Comparison of ENCODE assay signal across 9 cellular contexts in the genomic region with DNA sequence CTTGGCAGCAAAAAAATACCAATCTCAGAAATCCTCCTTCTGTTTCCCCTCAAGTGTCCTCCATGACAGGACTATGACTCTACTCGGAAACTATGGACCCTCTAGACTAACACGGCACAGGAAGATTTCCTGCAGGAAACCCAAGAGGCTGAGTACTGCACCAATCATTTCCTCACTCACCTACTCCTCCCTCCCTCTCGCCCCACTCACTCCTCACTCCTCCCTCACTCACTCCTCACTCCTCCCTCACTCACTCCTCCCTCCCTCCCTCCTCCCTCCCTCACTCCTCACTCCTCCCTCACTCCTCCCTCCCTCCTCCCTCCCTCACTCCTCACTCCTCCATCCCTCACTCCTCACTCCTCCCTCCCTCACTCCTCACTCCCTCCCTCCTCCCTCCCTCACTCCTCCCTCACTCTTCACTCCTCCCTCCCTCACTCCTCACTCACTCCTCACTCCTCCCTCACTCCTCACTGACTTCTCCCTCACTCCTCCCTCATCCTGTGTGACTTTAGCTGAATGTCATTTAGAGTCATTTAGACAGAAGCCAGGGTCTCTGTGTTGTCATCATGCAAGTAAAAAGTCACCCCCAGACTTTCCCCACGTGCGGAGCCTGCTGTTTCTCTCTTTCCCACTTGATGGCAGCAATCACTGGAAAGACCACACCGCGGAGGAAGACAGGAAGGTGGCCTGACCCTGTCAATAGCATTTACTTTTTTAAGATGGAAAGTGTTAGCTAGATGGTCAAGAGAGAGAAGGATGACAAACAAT.
DNase-seq lines count a peak whose midpoint lies in the region; ATAC-seq and TF ChIP-seq lines count a peak whose summit lies in the region.
"Had no signal": no experiment of that assay in that cellular context is flagged by ENCODE, and none has a peak within 500 bp of the region (broad histone marks: within the 10 kb centered on the region; RNA-seq: fewer than 3 reads in every experiment).

No MANE protein-coding gene starts in this region.

- H3K9me3 ChIP-seq in SK-N-SH, result no peaks in the 10 kb centered on the region
- no peaks in the 10 kb centered on the region for H3K9me3 ChIP-seq in PC-3 (ENCODE audit: low read length)
- no peaks in the 10 kb centered on the region for H3K9me3 ChIP-seq in CD8-positive, alpha-beta T cell (ENCODE audit: low read length)

- POLR2A ChIA-PET in SK-N-SH (lab: Yijun Ruan, JAX), result no interaction called here
- POLR2A ChIA-PET in PC-3 (lab: Charles Lee; ENCODE audit: unreplicated experiment), result no interaction called here
- POLR2A ChIA-PET in CD8-positive, alpha-beta T cell (lab: Charles Lee), result no interaction called here

- DNase-seq in SK-N-SH (peak; percentile 65), PC-3 (peak; percentile 43), glutamatergic neuron (peak; percentile 59), smooth muscle cell of the brain vasculature (ENCODE audit: low read depth, low spot score) (peak; percentile 31), NCI-H446 (lab: John Stamatoyannopoulos, UW) (no peak)
- no peak for DNase-seq in CD8-positive, alpha-beta T cell
- DNase-seq: naive B cell had no signal

- H3K27me3 Mint-ChIP-seq in glutamatergic neuron (ENCODE audit: unreplicated experiment), result no peaks in the 10 kb centered on the region
- H3K27me3 Mint-ChIP-seq in CD8-positive, alpha-beta T cell (ENCODE audit: low read depth), result peaks cover 20% of the 10 kb centered on the region

- H3K4me3 ChIP-seq in SK-N-SH (ENCODE audit: low read depth in 2 of 2, low read length in 1 of 2), result no peak overlapping the region
- no peak overlapping the region for H3K4me3 ChIP-seq in PC-3 (ENCODE audit: low read length)
- no peak overlapping the region for H3K4me3 ChIP-seq in CD8-positive, alpha-beta T cell (ENCODE audit: low read depth, low read length)

- H4K20me1 ChIP-seq in SK-N-SH (ENCODE audit: insufficient read depth), result no peaks in the 10 kb centered on the region
- H4K20me1 ChIP-seq in PC-3 (ENCODE audit: low read length), result no peaks in the 10 kb centered on the region

- H2AFZ ChIP-seq in SK-N-SH (ENCODE audit: low read depth) (no peak overlapping the region), PC-3 (ENCODE audit: low read length) (no peak overlapping the region)

- ATAC-seq in SK-N-SH treated with all-trans-retinoic acid at 6 μM for 48 hours, result no peak
- no peak for ATAC-seq in PC-3
- ATAC-seq in CD8-positive, alpha-beta T cell, result no peak
- ATAC-seq in HG03196 (IDR thresholded peaks at IDR 0.05; ENCODE audit: unreplicated experiment), result no peak

- no peak overlapping the region for H3K4me3 Mint-ChIP-seq in glutamatergic neuron (ENCODE audit: unreplicated experiment)
- H3K4me3 Mint-ChIP-seq in CD8-positive, alpha-beta T cell, result no peak overlapping the region
- H3K4me3 Mint-ChIP-seq: naive B cell had no signal

- no peaks in the 10 kb centered on the region for H3K36me3 ChIP-seq in SK-N-SH (replicated peaks in 1 of 2; ENCODE audit: control insufficient read depth in 1 of 2, insufficient read depth in 2 of 2, low read length in 1 of 2)
- H3K36me3 ChIP-seq in PC-3 (ENCODE audit: low read depth, low read length), result no peaks in the 10 kb centered on the region
- H3K36me3 ChIP-seq in CD8-positive, alpha-beta T cell (ENCODE audit: insufficient read depth, low read length), result no peaks in the 10 kb centered on the region

- H3K27me3 ChIP-seq in SK-N-SH (ENCODE audit: insufficient read depth) (no peaks in the 10 kb centered on the region), PC-3 (ENCODE audit: low read length) (peaks cover 15% of the 10 kb centered on the region; the same call in 1 of the 2 replicates)
- no peaks in the 10 kb centered on the region for H3K27me3 ChIP-seq in CD8-positive, alpha-beta T cell (ENCODE audit: insufficient read depth, low read length)

- H3K27ac ChIP-seq in SK-N-SH (ENCODE audit: low read depth in 2 of 2, low read length in 1 of 2) (no peak overlapping the region), PC-3 (ENCODE audit: low read length) (no peak overlapping the region)
- no peak overlapping the region for H3K27ac ChIP-seq in CD8-positive, alpha-beta T cell (ENCODE audit: low read depth, low read length)

- no peaks in the 10 kb centered on the region for H3K4me1 Mint-ChIP-seq in glutamatergic neuron (ENCODE audit: low read depth, unreplicated experiment)
- H3K4me1 Mint-ChIP-seq in CD8-positive, alpha-beta T cell (ENCODE audit: low read depth), result peaks cover 8% of the 10 kb centered on the region

- 32% methylated on average over 7 of the region's 7 CpGs for WGBS in SK-N-SH (ENCODE audit: low lambda C conversion rate)

- H3F3A ChIP-seq in SK-N-SH (replicated peaks; ENCODE audit: insufficient read depth) (no peaks in the 10 kb centered on the region), PC-3 (ENCODE audit: low read length, unreplicated experiment) (no peaks in the 10 kb centered on the region)

- H3K4me2 ChIP-seq in SK-N-SH (no peak overlapping the region), PC-3 (ENCODE audit: low read length) (no peak overlapping the region)

- H3K9me3 Mint-ChIP-seq in glutamatergic neuron (ENCODE audit: unreplicated experiment), result peaks cover 7% of the 10 kb centered on the region
- peaks cover 9% of the 10 kb centered on the region for H3K9me3 Mint-ChIP-seq in CD8-positive, alpha-beta T cell

- CTCF ChIA-PET in SK-N-SH (lab: Yijun Ruan, JAX), result interaction anchor here (0.5 to 9.0 kb wide), 34 partner anchors 8 to 450 kb away, joined by 3 to 264 read pairs (median 4); no protein-coding TSS in a partner anchor
- CTCF ChIA-PET in PC-3 (lab: Charles Lee), result no interaction called here
- CTCF ChIA-PET in CD8-positive, alpha-beta T cell (lab: Charles Lee), result interaction anchor here (0.6 to 1.5 kb wide), 2 partner anchors 11 to 209 kb away, joined by 3 read pairs; no protein-coding TSS in a partner anchor

- H3K27ac Mint-ChIP-seq in glutamatergic neuron (ENCODE audit: unreplicated experiment), result no peak overlapping the region
- no peak overlapping the region for H3K27ac Mint-ChIP-seq in CD8-positive, alpha-beta T cell

- no TSS peak for BruUV-seq in PC-3 (replicated peaks; lab: Mats Ljungman, UMichigan)

- no peaks in the 10 kb centered on the region for H3K79me2 ChIP-seq in SK-N-SH (ENCODE audit: insufficient read depth)
- no peaks in the 10 kb centered on the region for H3K79me2 ChIP-seq in PC-3 (ENCODE audit: low read length)

- H3K4me1 ChIP-seq in SK-N-SH (ENCODE audit: control insufficient read depth in 1 of 2, insufficient read depth in 2 of 2, low read depth in 1 of 2, low read length in 1 of 2), result no peaks in the 10 kb centered on the region
- no peaks in the 10 kb centered on the region for H3K4me1 ChIP-seq in PC-3 (ENCODE audit: insufficient read depth, low read length)
- H3K4me1 ChIP-seq in CD8-positive, alpha-beta T cell (ENCODE audit: insufficient read depth, low read length), result no peaks in the 10 kb centered on the region

- TF ChIP-seq EP300 in SK-N-SH (IDR thresholded peaks at IDR 0.05; ENCODE audit: borderline replicate concordance in 1 of 2, low read depth in 1 of 2, low read length in 1 of 2), result no peak

- H3K9me2 ChIP-seq in SK-N-SH, result no peaks in the 10 kb centered on the region
- no peaks in the 10 kb centered on the region for H3K9me2 ChIP-seq in PC-3 (replicated peaks; ENCODE audit: low read length)

- no peak for TF ChIP-seq CTCF in SK-N-SH (IDR thresholded peaks at IDR 0.05)
- TF ChIP-seq CTCF in PC-3 (conservative IDR thresholded peaks at IDR 0.05; ENCODE audit: low read depth, low read length), result peak; percentile 61
- TF ChIP-seq CTCF in glutamatergic neuron (IDR thresholded peaks at IDR 0.05; ENCODE audit: partially characterized antibody, unreplicated experiment), result peak; percentile 29
- no peak for TF ChIP-seq CTCF in CD8-positive, alpha-beta T cell (IDR thresholded peaks at IDR 0.05)

- TF ChIP-seq RAD21 in SK-N-SH (IDR thresholded peaks at IDR 0.05; ENCODE audit: low read length), result peak; percentile 80

- intact Hi-C loops in PC-3 (cut with micrococcal nuclease), result no loop called here
- intact Hi-C loops in CD8-positive, alpha-beta T cell (cut with DNase I, micrococcal nuclease), result loop anchor here (10.0 kb wide), 1 partner anchor 385 kb away; no protein-coding TSS in a partner anchor

- H3K9ac ChIP-seq in SK-N-SH (no peak overlapping the region), PC-3 (ENCODE audit: low read length) (no peak overlapping the region)

- H3K36me3 Mint-ChIP-seq in glutamatergic neuron (ENCODE audit: unreplicated experiment), result peaks cover 22% of the 10 kb centered on the region
- H3K36me3 Mint-ChIP-seq in CD8-positive, alpha-beta T cell, result no peaks in the 10 kb centered on the region

TF ChIP-seq in SK-N-SH, 30 proteins besides CTCF, POLR2A, EP300 and RAD21:
- peak; percentile 52; the same call in 1 of the 2 replicates for TF ChIP-seq SMC3 (IDR thresholded peaks at IDR 0.05; ENCODE audit: low read depth, low read length)
- no peak for TF ChIP-seq JUND (IDR thresholded peaks at IDR 0.05)
TF ChIP-seq in SK-N-SH: peak in this region for 1.

TF ChIP-seq in SK-N-SH treated with all-trans-retinoic acid at 6 μM for 48 hours, 23 proteins besides CTCF, POLR2A, EP300 and RAD21 (continues in another document):
- TF ChIP-seq ZNF8 (CRISPR knock-in tag; IDR thresholded peaks at IDR 0.05) (no peak), TOX (CRISPR knock-in tag; IDR thresholded peaks at IDR 0.05; ENCODE audit: borderline replicate concordance) (no peak), RARB (CRISPR knock-in tag; IDR thresholded peaks at IDR 0.05) (no peak), ZC3H10 (CRISPR knock-in tag; IDR thresholded peaks at IDR 0.05) (no peak), ESRRG (CRISPR knock-in tag; IDR thresholded peaks at IDR 0.05) (no peak), SNAI2 (CRISPR knock-in tag; IDR thresholded peaks at IDR 0.05) (no peak), BACH2 (CRISPR knock-in tag; IDR thresholded peaks at IDR 0.05; ENCODE audit: borderline replicate concordance) (no peak)
- TF ChIP-seq, protein P1, sequence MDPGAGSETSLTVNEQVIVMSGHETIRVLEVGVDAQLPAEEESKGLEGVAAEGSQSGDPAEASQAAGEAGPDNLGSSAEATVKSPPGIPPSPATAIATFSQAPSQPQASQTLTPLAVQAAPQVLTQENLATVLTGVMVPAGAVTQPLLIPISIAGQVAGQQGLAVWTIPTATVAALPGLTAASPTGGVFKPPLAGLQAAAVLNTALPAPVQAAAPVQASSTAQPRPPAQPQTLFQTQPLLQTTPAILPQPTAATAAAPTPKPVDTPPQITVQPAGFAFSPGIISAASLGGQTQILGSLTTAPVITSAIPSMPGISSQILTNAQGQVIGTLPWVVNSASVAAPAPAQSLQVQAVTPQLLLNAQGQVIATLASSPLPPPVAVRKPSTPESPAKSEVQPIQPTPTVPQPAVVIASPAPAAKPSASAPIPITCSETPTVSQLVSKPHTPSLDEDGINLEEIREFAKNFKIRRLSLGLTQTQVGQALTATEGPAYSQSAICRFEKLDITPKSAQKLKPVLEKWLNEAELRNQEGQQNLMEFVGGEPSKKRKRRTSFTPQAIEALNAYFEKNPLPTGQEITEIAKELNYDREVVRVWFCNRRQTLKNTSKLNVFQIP (CRISPR knock-in tag; IDR thresholded peaks at IDR 0.05; ENCODE audit: borderline replicate concordance, low read depth), result no peak

Comparison
In these comparisons a context has a peak if more than half of its experiments do, and no peak if none do; other contexts are left out.
1. DNase-seq: peak in SK-N-SH (single experiment), PC-3 (single experiment), glutamatergic neuron (single experiment) and smooth muscle cell of the brain vasculature (single experiment); none in NCI-H446 (0 of 2) and CD8-positive, alpha-beta T cell (0 of 7).
2. CTCF ChIP-seq: peak in PC-3 (single experiment) and glutamatergic neuron (single experiment); none in SK-N-SH (single experiment) and CD8-positive, alpha-beta T cell (single experiment).